ENCODE assay signal across 1 cellular context in the genomic region with DNA sequence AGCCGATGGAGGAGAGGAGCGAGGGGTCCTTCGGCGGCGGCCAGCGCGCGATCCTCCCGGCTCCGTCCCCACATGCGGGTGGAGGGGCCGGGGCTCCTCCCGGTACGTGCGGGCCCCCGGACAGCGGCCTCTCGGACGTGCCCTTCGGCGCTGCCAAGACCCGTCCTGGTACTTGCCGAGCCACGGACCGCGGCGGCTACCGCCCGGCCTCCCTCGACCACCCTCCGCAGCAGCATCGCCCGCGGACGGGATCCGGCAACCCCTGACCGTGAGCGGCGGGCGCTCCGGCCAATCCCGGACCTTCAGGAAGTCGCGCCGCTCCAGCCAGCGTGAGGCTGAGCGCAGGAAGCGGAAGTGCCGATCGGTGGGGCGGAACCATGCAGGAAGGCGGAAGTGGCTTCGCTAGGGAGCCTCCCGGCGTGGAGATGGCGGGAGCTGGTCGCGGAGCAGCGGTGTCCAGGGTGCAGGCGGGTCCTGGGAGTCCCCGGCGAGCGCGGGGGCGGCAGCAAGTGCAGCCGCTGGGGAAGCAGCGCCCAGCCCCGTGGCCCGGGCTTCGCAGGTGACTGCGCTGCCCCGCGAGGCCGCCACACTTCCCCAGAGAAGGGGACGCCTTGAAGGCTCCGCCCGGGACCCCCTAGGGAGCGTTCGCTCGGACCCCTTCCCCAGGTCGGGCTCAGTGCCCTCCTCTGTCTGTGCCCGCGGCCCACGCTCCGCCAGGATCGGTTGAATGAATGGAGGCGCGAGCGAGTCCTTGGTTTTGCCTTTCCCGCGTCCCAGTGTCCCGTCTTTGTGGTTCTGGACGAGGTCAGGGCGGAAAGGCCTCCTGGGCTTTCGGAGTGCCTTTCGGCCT.
A peak's percentile ranks its signal among the peaks of the same experiment; 100 is the strongest.
TF ChIP-seq lines count a peak whose summit lies in the region.

A gene with protein sequence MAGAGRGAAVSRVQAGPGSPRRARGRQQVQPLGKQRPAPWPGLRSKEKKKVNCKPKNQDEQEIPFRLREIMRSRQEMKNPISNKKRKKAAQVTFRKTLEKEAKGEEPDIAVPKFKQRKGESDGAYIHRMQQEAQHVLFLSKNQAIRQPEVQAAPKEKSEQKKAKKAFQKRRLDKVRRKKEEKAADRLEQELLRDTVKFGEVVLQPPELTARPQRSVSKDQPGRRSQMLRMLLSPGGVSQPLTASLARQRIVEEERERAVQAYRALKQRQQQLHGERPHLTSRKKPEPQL (plus strand): TSS at position 396 of the 850 bp plus-strand sequence. CDS start 30 bp downstream, at position 426.
A gene (minus strand): TSS at position 264 of the 850 bp plus-strand sequence. CDS start 28 bp downstream, at position 236.

TF ChIP-seq in WTC11, 78 proteins besides CTCF, POLR2A, EP300 and RAD21 (continued from another document):
- TF ChIP-seq, protein P1, sequence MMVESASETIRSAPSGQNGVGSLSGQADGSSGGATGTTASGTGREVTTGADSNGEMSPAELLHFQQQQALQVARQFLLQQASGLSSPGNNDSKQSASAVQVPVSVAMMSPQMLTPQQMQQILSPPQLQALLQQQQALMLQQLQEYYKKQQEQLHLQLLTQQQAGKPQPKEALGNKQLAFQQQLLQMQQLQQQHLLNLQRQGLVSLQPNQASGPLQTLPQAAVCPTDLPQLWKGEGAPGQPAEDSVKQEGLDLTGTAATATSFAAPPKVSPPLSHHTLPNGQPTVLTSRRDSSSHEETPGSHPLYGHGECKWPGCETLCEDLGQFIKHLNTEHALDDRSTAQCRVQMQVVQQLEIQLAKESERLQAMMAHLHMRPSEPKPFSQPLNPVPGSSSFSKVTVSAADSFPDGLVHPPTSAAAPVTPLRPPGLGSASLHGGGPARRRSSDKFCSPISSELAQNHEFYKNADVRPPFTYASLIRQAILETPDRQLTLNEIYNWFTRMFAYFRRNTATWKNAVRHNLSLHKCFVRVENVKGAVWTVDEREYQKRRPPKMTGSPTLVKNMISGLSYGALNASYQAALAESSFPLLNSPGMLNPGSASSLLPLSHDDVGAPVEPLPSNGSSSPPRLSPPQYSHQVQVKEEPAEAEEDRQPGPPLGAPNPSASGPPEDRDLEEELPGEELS (CRISPR knock-in tag; IDR thresholded peaks at IDR 0.05) = peak; percentile 52
- no peak for TF ChIP-seq SMAD4 (CRISPR knock-in tag; IDR thresholded peaks at IDR 0.05)
- TF ChIP-seq, protein P2, sequence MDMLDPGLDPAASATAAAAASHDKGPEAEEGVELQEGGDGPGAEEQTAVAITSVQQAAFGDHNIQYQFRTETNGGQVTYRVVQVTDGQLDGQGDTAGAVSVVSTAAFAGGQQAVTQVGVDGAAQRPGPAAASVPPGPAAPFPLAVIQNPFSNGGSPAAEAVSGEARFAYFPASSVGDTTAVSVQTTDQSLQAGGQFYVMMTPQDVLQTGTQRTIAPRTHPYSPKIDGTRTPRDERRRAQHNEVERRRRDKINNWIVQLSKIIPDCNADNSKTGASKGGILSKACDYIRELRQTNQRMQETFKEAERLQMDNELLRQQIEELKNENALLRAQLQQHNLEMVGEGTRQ (CRISPR knock-in tag; IDR thresholded peaks at IDR 0.05) = peak; percentile 54
- TF ChIP-seq, protein P3, sequence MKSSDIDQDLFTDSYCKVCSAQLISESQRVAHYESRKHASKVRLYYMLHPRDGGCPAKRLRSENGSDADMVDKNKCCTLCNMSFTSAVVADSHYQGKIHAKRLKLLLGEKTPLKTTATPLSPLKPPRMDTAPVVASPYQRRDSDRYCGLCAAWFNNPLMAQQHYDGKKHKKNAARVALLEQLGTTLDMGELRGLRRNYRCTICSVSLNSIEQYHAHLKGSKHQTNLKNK (CRISPR knock-in tag; IDR thresholded peaks at IDR 0.05) = no peak
- no peak for TF ChIP-seq ZNF396 (CRISPR knock-in tag; IDR thresholded peaks at IDR 0.05; ENCODE audit: borderline replicate concordance)
- TF ChIP-seq ATF1 (CRISPR knock-in tag; IDR thresholded peaks at IDR 0.05) = no peak
- no peak for TF ChIP-seq GRHL2 (CRISPR knock-in tag; IDR thresholded peaks at IDR 0.05; ENCODE audit: insufficient replicate concordance, severe bottlenecking)
- TF ChIP-seq, protein P4, sequence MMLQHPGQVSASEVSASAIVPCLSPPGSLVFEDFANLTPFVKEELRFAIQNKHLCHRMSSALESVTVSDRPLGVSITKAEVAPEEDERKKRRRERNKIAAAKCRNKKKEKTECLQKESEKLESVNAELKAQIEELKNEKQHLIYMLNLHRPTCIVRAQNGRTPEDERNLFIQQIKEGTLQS (CRISPR knock-in tag; conservative IDR thresholded peaks at IDR 0.05) = no peak
- peak; percentile 53; the same call in 1 of the 2 replicates for TF ChIP-seq NR2C2 (CRISPR knock-in tag; IDR thresholded peaks at IDR 0.05)
- no peak for TF ChIP-seq ELF4 (CRISPR knock-in tag; IDR thresholded peaks at IDR 0.05; ENCODE audit: low read depth)
- TF ChIP-seq RORB (CRISPR knock-in tag; IDR thresholded peaks at IDR 0.05) = no peak
- TF ChIP-seq, protein P5, sequence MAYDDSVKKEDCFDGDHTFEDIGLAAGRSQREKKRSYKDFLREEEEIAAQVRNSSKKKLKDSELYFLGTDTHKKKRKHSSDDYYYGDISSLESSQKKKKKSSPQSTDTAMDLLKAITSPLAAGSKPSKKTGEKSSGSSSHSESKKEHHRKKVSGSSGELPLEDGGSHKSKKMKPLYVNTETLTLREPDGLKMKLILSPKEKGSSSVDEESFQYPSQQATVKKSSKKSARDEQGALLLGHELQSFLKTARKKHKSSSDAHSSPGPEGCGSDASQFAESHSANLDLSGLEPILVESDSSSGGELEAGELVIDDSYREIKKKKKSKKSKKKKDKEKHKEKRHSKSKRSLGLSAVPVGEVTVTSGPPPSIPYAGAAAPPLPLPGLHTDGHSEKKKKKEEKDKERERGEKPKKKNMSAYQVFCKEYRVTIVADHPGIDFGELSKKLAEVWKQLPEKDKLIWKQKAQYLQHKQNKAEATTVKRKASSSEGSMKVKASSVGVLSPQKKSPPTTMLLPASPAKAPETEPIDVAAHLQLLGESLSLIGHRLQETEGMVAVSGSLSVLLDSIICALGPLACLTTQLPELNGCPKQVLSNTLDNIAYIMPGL (CRISPR knock-in tag; IDR thresholded peaks at IDR 0.05) = peak; percentile 66; the same call in 1 of the 2 replicates
- TF ChIP-seq, protein P6, sequence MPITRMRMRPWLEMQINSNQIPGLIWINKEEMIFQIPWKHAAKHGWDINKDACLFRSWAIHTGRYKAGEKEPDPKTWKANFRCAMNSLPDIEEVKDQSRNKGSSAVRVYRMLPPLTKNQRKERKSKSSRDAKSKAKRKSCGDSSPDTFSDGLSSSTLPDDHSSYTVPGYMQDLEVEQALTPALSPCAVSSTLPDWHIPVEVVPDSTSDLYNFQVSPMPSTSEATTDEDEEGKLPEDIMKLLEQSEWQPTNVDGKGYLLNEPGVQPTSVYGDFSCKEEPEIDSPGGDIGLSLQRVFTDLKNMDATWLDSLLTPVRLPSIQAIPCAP (CRISPR knock-in tag; IDR thresholded peaks at IDR 0.05) = peak; percentile 40; the same call in 1 of the 2 replicates
- 0 out of 2 replicates have a peak, but pooled peaks have one; percentile 71 for TF ChIP-seq TCF7 (CRISPR knock-in tag; IDR thresholded peaks at IDR 0.05; ENCODE audit: low read depth)
- TF ChIP-seq, protein P7, sequence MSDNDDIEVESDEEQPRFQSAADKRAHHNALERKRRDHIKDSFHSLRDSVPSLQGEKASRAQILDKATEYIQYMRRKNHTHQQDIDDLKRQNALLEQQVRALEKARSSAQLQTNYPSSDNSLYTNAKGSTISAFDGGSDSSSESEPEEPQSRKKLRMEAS (CRISPR knock-in tag; IDR thresholded peaks at IDR 0.05) = peak; percentile 94
- no peak for TF ChIP-seq ZNF423 (CRISPR knock-in tag; IDR thresholded peaks at IDR 0.05)
- no peak; the same call in 1 of the 2 replicates for TF ChIP-seq TP53 (CRISPR knock-in tag; IDR thresholded peaks at IDR 0.05)
- TF ChIP-seq, protein P8, sequence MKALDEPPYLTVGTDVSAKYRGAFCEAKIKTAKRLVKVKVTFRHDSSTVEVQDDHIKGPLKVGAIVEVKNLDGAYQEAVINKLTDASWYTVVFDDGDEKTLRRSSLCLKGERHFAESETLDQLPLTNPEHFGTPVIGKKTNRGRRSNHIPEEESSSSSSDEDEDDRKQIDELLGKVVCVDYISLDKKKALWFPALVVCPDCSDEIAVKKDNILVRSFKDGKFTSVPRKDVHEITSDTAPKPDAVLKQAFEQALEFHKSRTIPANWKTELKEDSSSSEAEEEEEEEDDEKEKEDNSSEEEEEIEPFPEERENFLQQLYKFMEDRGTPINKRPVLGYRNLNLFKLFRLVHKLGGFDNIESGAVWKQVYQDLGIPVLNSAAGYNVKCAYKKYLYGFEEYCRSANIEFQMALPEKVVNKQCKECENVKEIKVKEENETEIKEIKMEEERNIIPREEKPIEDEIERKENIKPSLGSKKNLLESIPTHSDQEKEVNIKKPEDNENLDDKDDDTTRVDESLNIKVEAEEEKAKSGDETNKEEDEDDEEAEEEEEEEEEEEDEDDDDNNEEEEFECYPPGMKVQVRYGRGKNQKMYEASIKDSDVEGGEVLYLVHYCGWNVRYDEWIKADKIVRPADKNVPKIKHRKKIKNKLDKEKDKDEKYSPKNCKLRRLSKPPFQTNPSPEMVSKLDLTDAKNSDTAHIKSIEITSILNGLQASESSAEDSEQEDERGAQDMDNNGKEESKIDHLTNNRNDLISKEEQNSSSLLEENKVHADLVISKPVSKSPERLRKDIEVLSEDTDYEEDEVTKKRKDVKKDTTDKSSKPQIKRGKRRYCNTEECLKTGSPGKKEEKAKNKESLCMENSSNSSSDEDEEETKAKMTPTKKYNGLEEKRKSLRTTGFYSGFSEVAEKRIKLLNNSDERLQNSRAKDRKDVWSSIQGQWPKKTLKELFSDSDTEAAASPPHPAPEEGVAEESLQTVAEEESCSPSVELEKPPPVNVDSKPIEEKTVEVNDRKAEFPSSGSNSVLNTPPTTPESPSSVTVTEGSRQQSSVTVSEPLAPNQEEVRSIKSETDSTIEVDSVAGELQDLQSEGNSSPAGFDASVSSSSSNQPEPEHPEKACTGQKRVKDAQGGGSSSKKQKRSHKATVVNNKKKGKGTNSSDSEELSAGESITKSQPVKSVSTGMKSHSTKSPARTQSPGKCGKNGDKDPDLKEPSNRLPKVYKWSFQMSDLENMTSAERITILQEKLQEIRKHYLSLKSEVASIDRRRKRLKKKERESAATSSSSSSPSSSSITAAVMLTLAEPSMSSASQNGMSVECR (CRISPR knock-in tag; IDR thresholded peaks at IDR 0.05; ENCODE audit: borderline replicate concordance) = peak; percentile 89; the same call in 1 of the 2 replicates
- peak; percentile 91 for TF ChIP-seq GABPB1 (CRISPR knock-in tag; IDR thresholded peaks at IDR 0.05)
- TF ChIP-seq, protein P9, sequence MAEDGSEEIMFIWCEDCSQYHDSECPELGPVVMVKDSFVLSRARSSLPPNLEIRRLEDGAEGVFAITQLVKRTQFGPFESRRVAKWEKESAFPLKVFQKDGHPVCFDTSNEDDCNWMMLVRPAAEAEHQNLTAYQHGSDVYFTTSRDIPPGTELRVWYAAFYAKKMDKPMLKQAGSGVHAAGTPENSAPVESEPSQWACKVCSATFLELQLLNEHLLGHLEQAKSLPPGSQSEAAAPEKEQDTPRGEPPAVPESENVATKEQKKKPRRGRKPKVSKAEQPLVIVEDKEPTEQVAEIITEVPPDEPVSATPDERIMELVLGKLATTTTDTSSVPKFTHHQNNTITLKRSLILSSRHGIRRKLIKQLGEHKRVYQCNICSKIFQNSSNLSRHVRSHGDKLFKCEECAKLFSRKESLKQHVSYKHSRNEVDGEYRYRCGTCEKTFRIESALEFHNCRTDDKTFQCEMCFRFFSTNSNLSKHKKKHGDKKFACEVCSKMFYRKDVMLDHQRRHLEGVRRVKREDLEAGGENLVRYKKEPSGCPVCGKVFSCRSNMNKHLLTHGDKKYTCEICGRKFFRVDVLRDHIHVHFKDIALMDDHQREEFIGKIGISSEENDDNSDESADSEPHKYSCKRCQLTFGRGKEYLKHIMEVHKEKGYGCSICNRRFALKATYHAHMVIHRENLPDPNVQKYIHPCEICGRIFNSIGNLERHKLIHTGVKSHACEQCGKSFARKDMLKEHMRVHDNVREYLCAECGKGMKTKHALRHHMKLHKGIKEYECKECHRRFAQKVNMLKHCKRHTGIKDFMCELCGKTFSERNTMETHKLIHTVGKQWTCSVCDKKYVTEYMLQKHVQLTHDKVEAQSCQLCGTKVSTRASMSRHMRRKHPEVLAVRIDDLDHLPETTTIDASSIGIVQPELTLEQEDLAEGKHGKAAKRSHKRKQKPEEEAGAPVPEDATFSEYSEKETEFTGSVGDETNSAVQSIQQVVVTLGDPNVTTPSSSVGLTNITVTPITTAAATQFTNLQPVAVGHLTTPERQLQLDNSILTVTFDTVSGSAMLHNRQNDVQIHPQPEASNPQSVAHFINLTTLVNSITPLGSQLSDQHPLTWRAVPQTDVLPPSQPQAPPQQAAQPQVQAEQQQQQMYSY (CRISPR knock-in tag; IDR thresholded peaks at IDR 0.05) = peak; percentile 13; the same call in 1 of the 2 replicates
- TF ChIP-seq, protein P10, sequence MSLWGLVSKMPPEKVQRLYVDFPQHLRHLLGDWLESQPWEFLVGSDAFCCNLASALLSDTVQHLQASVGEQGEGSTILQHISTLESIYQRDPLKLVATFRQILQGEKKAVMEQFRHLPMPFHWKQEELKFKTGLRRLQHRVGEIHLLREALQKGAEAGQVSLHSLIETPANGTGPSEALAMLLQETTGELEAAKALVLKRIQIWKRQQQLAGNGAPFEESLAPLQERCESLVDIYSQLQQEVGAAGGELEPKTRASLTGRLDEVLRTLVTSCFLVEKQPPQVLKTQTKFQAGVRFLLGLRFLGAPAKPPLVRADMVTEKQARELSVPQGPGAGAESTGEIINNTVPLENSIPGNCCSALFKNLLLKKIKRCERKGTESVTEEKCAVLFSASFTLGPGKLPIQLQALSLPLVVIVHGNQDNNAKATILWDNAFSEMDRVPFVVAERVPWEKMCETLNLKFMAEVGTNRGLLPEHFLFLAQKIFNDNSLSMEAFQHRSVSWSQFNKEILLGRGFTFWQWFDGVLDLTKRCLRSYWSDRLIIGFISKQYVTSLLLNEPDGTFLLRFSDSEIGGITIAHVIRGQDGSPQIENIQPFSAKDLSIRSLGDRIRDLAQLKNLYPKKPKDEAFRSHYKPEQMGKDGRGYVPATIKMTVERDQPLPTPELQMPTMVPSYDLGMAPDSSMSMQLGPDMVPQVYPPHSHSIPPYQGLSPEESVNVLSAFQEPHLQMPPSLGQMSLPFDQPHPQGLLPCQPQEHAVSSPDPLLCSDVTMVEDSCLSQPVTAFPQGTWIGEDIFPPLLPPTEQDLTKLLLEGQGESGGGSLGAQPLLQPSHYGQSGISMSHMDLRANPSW (CRISPR knock-in tag; conservative IDR thresholded peaks at IDR 0.05; ENCODE audit: low read depth) = no peak
